In genomic region chr3:26613999-26614398, GRCh38 we compare ENCODE assay signal across 24 cellular contexts. TPM values are rescaled to one million over a fixed set of nuclear protein-coding genes. Genes with fewer than 3 reads are reported as not detected.
"Had no signal": no experiment of that assay in that cellular context is flagged by ENCODE, and none has a peak within 500 bp of the region (broad histone marks: within the 10 kb centered on the region; RNA-seq: fewer than 3 reads in every experiment).

No MANE protein-coding gene starts in this region.

- H3K4me1 Mint-ChIP-seq: naive thymus-derived CD8-positive, alpha-beta T cell; stimulated activated effector memory CD8-positive, alpha-beta T cell treated with anti-CD3 and anti-CD28 coated beads, Interleukin-12 subunit alpha, Interleukin-12 subunit beta, amount 100 ng/mL, for 72 hours had no signal

- H3K4me3 ChIP-seq: ascending aorta, dorsolateral prefrontal cortex, esophagus squamous epithelium, stomach, suprapubic skin, tibial nerve had no signal

- H3K36me3 Mint-ChIP-seq: activated naive CD4-positive, alpha-beta T cell treated with anti-CD3 and anti-CD28 coated beads, Interleukin-2, amount 50 U/mL, for 72 hours; naive thymus-derived CD8-positive, alpha-beta T cell; stimulated activated effector memory CD8-positive, alpha-beta T cell treated with anti-CD3 and anti-CD28 coated beads, Interleukin-12 subunit alpha, Interleukin-12 subunit beta, amount 100 ng/mL, for 72 hours had no signal

- H3K4me1 ChIP-seq: ascending aorta, stomach, suprapubic skin had no signal

- ATAC-seq: activated CD8-positive, alpha-beta T cell treated with anti-CD3 and anti-CD28 coated beads, Interleukin-2, amount 10 ng/mL, durations not matched to agents 7 days and 5 days; activated naive CD4-positive, alpha-beta T cell treated with anti-CD3 and anti-CD28 coated beads, Interleukin-2, amount 50 U/mL, for 72 hours; effector memory CD8-positive, alpha-beta T cell; naive thymus-derived CD8-positive, alpha-beta T cell; SK-N-SH treated with all-trans-retinoic acid at 6 μM for 48 hours; stimulated activated effector memory CD8-positive, alpha-beta T cell treated with anti-CD3 and anti-CD28 coated beads, Interleukin-12 subunit alpha, Interleukin-12 subunit beta, amount 100 ng/mL, for 72 hours had no signal

- FAIRE-seq: colon, endothelial cell of umbilical vein, kidney had no signal

- H3K27me3 Mint-ChIP-seq: effector memory CD8-positive, alpha-beta T cell had no signal

- H3K27me3 ChIP-seq: ascending aorta, brain microvascular endothelial cell, neutrophil, suprapubic skin, tibial nerve had no signal

- DNase-seq: activated CD4-positive, alpha-beta T cell treated with anti-CD3 and anti-CD28 coated beads for 1 hour; activated CD4-positive, alpha-beta T cell treated with anti-CD3 and anti-CD28 coated beads, Interleukin-2, amount 50 U/mL, for 1 hour; activated CD8-positive, alpha-beta T cell treated with anti-CD3 and anti-CD28 coated beads, Interleukin-2, amount 10 ng/mL, durations not matched to agents 7 days and 5 days; brain microvascular endothelial cell; central memory CD4-positive, alpha-beta T cell; dorsolateral prefrontal cortex; effector memory CD8-positive, alpha-beta T cell; esophagus squamous epithelium; kidney; naive thymus-derived CD8-positive, alpha-beta T cell; stimulated activated CD4-positive, alpha-beta T cell treated with anti-CD3 and anti-CD28 coated beads, Interleukin-1b, Interleukin-23, amount 100 ng/mL, for 48 hours; stomach had no signal

- H3K4me3 Mint-ChIP-seq: activated CD8-positive, alpha-beta T cell treated with anti-CD3 and anti-CD28 coated beads, Interleukin-2, amount 10 ng/mL, durations not matched to agents 7 days and 5 days; activated T-helper 1 cell treated with anti-CD3 and anti-CD28 coated beads, Interleukin-12 subunit alpha, Interleukin-12 subunit beta, Interleukin-2, Interleukin-4 antibody, amounts not matched to agents 30 ng/mL and 10 ng/mL and 1 ng/mL, durations not matched to agents 14 hours and 24 hours and 36 hours; effector memory CD8-positive, alpha-beta T cell; naive thymus-derived CD8-positive, alpha-beta T cell; stimulated activated effector memory CD8-positive, alpha-beta T cell treated with anti-CD3 and anti-CD28 coated beads, Interleukin-12 subunit alpha, Interleukin-12 subunit beta, amount 100 ng/mL, for 72 hours had no signal

- H3K9me3 ChIP-seq: ascending aorta, esophagus squamous epithelium, neutrophil, stomach, suprapubic skin, tibial nerve had no signal

- H3K27ac ChIP-seq: ascending aorta, brain microvascular endothelial cell, neutrophil, stomach, suprapubic skin, tibial nerve had no signal

- H3K36me3 ChIP-seq: ascending aorta, brain microvascular endothelial cell, esophagus squamous epithelium, neutrophil, stomach, suprapubic skin, tibial nerve had no signal

- H3K27ac Mint-ChIP-seq: activated CD8-positive, alpha-beta T cell treated with anti-CD3 and anti-CD28 coated beads, Interleukin-2, amount 10 ng/mL, durations not matched to agents 7 days and 5 days; activated naive CD4-positive, alpha-beta T cell treated with anti-CD3 and anti-CD28 coated beads, Interleukin-2, amount 50 U/mL, for 72 hours; activated T-helper 1 cell treated with anti-CD3 and anti-CD28 coated beads, Interleukin-12 subunit alpha, Interleukin-12 subunit beta, Interleukin-2, Interleukin-4 antibody, amounts not matched to agents 30 ng/mL and 10 ng/mL and 1 ng/mL, durations not matched to agents 14 hours and 24 hours and 36 hours; effector memory CD8-positive, alpha-beta T cell; naive thymus-derived CD8-positive, alpha-beta T cell; stimulated activated effector memory CD8-positive, alpha-beta T cell treated with anti-CD3 and anti-CD28 coated beads, Interleukin-12 subunit alpha, Interleukin-12 subunit beta, amount 100 ng/mL, for 72 hours had no signal

- H3K9me3 Mint-ChIP-seq: activated T-helper 1 cell treated with anti-CD3 and anti-CD28 coated beads, Interleukin-12 subunit alpha, Interleukin-12 subunit beta, Interleukin-2, Interleukin-4 antibody, amounts not matched to agents 30 ng/mL and 10 ng/mL and 1 ng/mL, durations not matched to agents 14 hours and 24 hours and 36 hours had no signal

RNA-seq across cellular contexts. Expression of gene LRRC3B, which starts 8.6 kb away (rescaled TPM):
- total RNA-seq: activated CD8-positive, alpha-beta T cell treated with anti-CD3 and anti-CD28 coated beads, Interleukin-2, amount 10 ng/mL, durations not matched to agents 7 days and 5 days; activated naive CD4-positive, alpha-beta T cell treated with anti-CD3 and anti-CD28 coated beads, Interleukin-2, amount 50 U/mL, for 72 hours; activated T-helper 1 cell treated with anti-CD3 and anti-CD28 coated beads, Interleukin-12 subunit alpha, Interleukin-12 subunit beta, Interleukin-2, Interleukin-4 antibody, amounts not matched to agents 30 ng/mL and 10 ng/mL and 1 ng/mL, durations not matched to agents 14 hours and 24 hours and 36 hours; ascending aorta; endothelial cell of umbilical vein; lung microvascular endothelial cell; naive thymus-derived CD8-positive, alpha-beta T cell; suprapubic skin; T-helper 2 cell treated with Interferon-gamma antibody and Interleukin-4, amounts not matched to agents 100 ng/mL and 5 ng/mL, for 36 hours had no signal
- polyA plus RNA-seq: endothelial cell of umbilical vein; naive thymus-derived CD8-positive, alpha-beta T cell had no signal
